In the genomic region with DNA sequence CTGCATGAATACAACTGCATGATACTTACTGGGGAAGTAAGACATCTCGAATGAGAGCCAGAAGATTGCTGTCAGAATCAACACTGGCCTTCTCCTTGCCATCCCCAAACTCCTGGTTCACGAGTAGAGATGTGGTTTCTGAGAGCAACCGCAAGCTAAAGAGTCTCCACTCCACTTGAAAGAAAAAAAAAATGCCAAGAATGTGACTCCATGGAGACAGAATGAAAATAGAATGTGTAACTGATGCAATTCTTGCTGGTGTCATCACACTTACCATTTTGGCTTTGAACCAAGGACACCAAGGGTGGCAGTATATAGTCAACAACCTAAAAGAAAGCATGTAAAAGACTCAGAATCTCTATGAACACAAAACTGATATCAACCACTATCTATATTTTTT, we compare ENCODE assay signal across 11 cellular contexts.
DNase-seq lines count a peak whose midpoint lies in the region; ATAC-seq, FAIRE-seq and TF ChIP-seq lines count a peak whose summit lies in the region.
"Had no signal": no experiment of that assay in that cellular context is flagged by ENCODE, and none has a peak within 500 bp of the region (broad histone marks: within the 10 kb centered on the region; RNA-seq: fewer than 3 reads in every experiment).

No MANE protein-coding gene starts in this region.

- H3K4me1 ChIP-seq in H1 (replicated peaks in 1 of 4; ENCODE audit: control insufficient read depth in 3 of 4, insufficient read depth in 4 of 4, low read length in 3 of 4) (peaks cover 0 to 4% (median 2%) of the 10 kb centered on the region in 4 experiments; a peak in 3 of 7 replicates), neuronal stem cell (ENCODE audit: control insufficient read depth in 2 of 2, insufficient read depth in 1 of 2, low read depth in 1 of 2, low read length in 2 of 2) (peaks cover 4 to 9% of the 10 kb centered on the region in 2 donors)

- H3K27ac Mint-ChIP-seq in T-helper 17 cell: no peak overlapping the region
- H3K27ac Mint-ChIP-seq in activated CD8-positive, alpha-beta T cell treated with anti-CD3 and anti-CD28 coated beads, Interleukin-2, amount 10 ng/mL, durations not matched to agents 7 days and 5 days: no peak overlapping the region

- POLR2A ChIA-PET in H1 (lab: Charles Lee; ENCODE audit: partially characterized antibody): interaction anchor here (1.7 kb wide), 1 partner anchor 9 kb away, joined by 5 read pairs; no protein-coding TSS in a partner anchor
- POLR2A ChIA-PET in activated CD8-positive, alpha-beta T cell treated with anti-CD3 and anti-CD28 coated beads, Interleukin-2, amount 10 ng/mL, durations not matched to agents 7 days and 5 days (lab: Charles Lee): no interaction called here

- no peaks in the 10 kb centered on the region for H4K20me1 ChIP-seq in H1 (replicated peaks in 1 of 2; ENCODE audit: control insufficient read depth in 1 of 2, insufficient read depth in 2 of 2, low read length in 2 of 2)

- H3K79me2 ChIP-seq in H1 (ENCODE audit: control insufficient read depth in 1 of 2, insufficient read depth in 2 of 2, low read length in 2 of 2): no peaks in the 10 kb centered on the region

- H3K23me2 ChIP-seq in H1 (ENCODE audit: low read depth, low read length): no peaks in the 10 kb centered on the region; the same call in 1 of the 2 replicates

- H3K4me2 ChIP-seq in H1 (ENCODE audit: insufficient read depth in 1 of 2, low read depth in 2 of 2, low read length in 2 of 2) (peak overlapping the region in 1 of 2 experiments; percentile 44; a peak in 1 of 4 replicates), neuronal stem cell (ENCODE audit: insufficient read depth, low read length, poor library complexity, severe bottlenecking) (no peak overlapping the region)

- H3K4me3 Mint-ChIP-seq in T-helper 17 cell: no peak overlapping the region
- no peak overlapping the region for H3K4me3 Mint-ChIP-seq in activated CD8-positive, alpha-beta T cell treated with anti-CD3 and anti-CD28 coated beads, Interleukin-2, amount 10 ng/mL, durations not matched to agents 7 days and 5 days

- H3K36me3 ChIP-seq in H1 (ENCODE audit: control insufficient read depth in 2 of 4, insufficient read depth in 4 of 4, low read length in 3 of 4) (no peaks in the 10 kb centered on the region), neuronal stem cell (replicated peaks in 1 of 2; ENCODE audit: control insufficient read depth in 2 of 2, insufficient read depth in 2 of 2, low read length in 2 of 2) (no peaks in the 10 kb centered on the region)

- H3K23ac ChIP-seq in H1 (ENCODE audit: insufficient read length) (no peak overlapping the region), neuronal stem cell (ENCODE audit: low read depth, low read length, poor library complexity) (no peak overlapping the region)

- peak in 1 of 2 experiments; percentile 50; a peak in 1 of 3 replicates for TF ChIP-seq POLR2A in H1 (IDR thresholded peaks at IDR 0.05; ENCODE audit: control extremely low read depth in 1 of 2, low read depth in 2 of 2, low read length in 2 of 2)

- no peaks in the 10 kb centered on the region for H3K27me3 ChIP-seq in H1 (replicated peaks in 1 of 4; ENCODE audit: control insufficient read depth in 3 of 4, extremely low read depth in 1 of 4, insufficient read depth in 3 of 4, low read length in 3 of 4)
- no peaks in the 10 kb centered on the region for H3K27me3 ChIP-seq in neuronal stem cell (ENCODE audit: control insufficient read depth in 3 of 3, insufficient read depth in 3 of 3, low read depth in 1 of 3, low read length in 3 of 3)

- peak in 1 of 2 experiments; percentile 61; a peak in 1 of 3 replicates for TF ChIP-seq EP300 in H1 (IDR thresholded peaks at IDR 0.05; ENCODE audit: borderline replicate concordance in 1 of 2, low read depth in 2 of 2, low read length in 2 of 2)

- CTCF ChIA-PET in H1 (lab: Charles Lee; ENCODE audit: partially characterized antibody): interaction anchor here (0.6 to 1.5 kb wide), 4 partner anchors 11 to 1039 kb away, joined by 3 to 7 read pairs (median 4); no protein-coding TSS in a partner anchor
- CTCF ChIA-PET in activated CD8-positive, alpha-beta T cell treated with anti-CD3 and anti-CD28 coated beads, Interleukin-2, amount 10 ng/mL, durations not matched to agents 7 days and 5 days (lab: Charles Lee): interaction anchor here (1.3 kb wide), 1 partner anchor 9 kb away, joined by 3 read pairs; no protein-coding TSS in a partner anchor

- H2BK15ac ChIP-seq in H1 (ENCODE audit: low read length): no peak overlapping the region
- no peak overlapping the region for H2BK15ac ChIP-seq in neuronal stem cell (ENCODE audit: low read length)

- H3K18ac ChIP-seq in H1 (ENCODE audit: extremely low read depth, low read length) (no peak overlapping the region), neuronal stem cell (ENCODE audit: low read length) (no peak overlapping the region)

- no peak overlapping the region for H2BK20ac ChIP-seq in H1 (ENCODE audit: low read length)

- no peak overlapping the region for H4K5ac ChIP-seq in H1 (ENCODE audit: insufficient read length, low read depth, low read length)

- WGBS in H1 (ENCODE audit: extremely low coverage in 1 of 2, insufficient coverage in 1 of 2, insufficient read length in 1 of 2, insufficient replicate concordance in 2 of 2, low coverage in 1 of 2, low lambda C conversion rate in 2 of 2, missing lambda C conversion rate in 1 of 2), 2 experiments: 59% methylated on average over 3 of the region's 3 CpGs; no CpG with 5 or more reads in 1 of the 2 experiments
- WGBS in neuronal stem cell (ENCODE audit: extremely low coverage in 2 of 2, insufficient read length in 2 of 2, insufficient replicate concordance in 1 of 2), 2 donors: no CpG with 5 or more reads among the region's 3 CpGs

- H2BK120ac ChIP-seq in H1 (replicated peaks; ENCODE audit: low read depth, low read length): no peak overlapping the region
- H2BK120ac ChIP-seq in neuronal stem cell (ENCODE audit: low read depth, low read length): no peak overlapping the region

- TF ChIP-seq CTCF in H1 (IDR thresholded peaks at IDR 0.05; ENCODE audit: control extremely low read depth in 1 of 3, insufficient read depth in 1 of 3, low read depth in 1 of 3, low read length in 3 of 3): no peak

- peak; percentile 97 for DNase-seq in EH (ENCODE audit: low read depth)
- peak; percentile 91 for DNase-seq in NCI-H226
- DNase-seq in H1 (ENCODE audit: low read depth in 1 of 2, low spot score in 2 of 2): no peak
- DNase-seq in neuronal stem cell (ENCODE audit: low spot score): no peak
- no peak for DNase-seq in NCI-H82 treated with DMSO at 0.1 percent for 48 hours (lab: John Stamatoyannopoulos, UW; ENCODE audit: unreplicated experiment)
- DNase-seq in T-helper 17 cell: no peak
- DNase-seq in activated CD8-positive, alpha-beta T cell treated with anti-CD3 and anti-CD28 coated beads, Interleukin-2, amount 10 ng/mL, durations not matched to agents 7 days and 5 days: no peak
- DNase-seq: activated effector memory CD4-positive, alpha-beta T cell treated with anti-CD3 and anti-CD28 coated beads, Interleukin-2, amount 50 U/mL, for 16 hours; head of caudate nucleus; stimulated activated CD4-positive, alpha-beta T cell treated with anti-CD3 and anti-CD28 coated beads, Interleukin-15, amount 100 ng/mL, for 24 hours had no signal

- TF ChIP-seq RAD21 in H1 (IDR thresholded peaks at IDR 0.05 in 1 of 2, conservative IDR thresholded peaks at IDR 0.05 in 1 of 2; ENCODE audit: low read depth in 2 of 2, low read length in 2 of 2): no peak

- ATAC-seq in T-helper 17 cell (no peak), HG03469 (IDR thresholded peaks at IDR 0.05; ENCODE audit: unreplicated experiment) (no peak)
- no peak for ATAC-seq in activated CD8-positive, alpha-beta T cell treated with anti-CD3 and anti-CD28 coated beads, Interleukin-2, amount 10 ng/mL, durations not matched to agents 7 days and 5 days

- H2BK12ac ChIP-seq in H1 (ENCODE audit: low read depth, low read length): no peak overlapping the region; the same call in 1 of the 2 replicates
- H2BK12ac ChIP-seq in neuronal stem cell (ENCODE audit: low read length): no peak overlapping the region

- no peaks in the 10 kb centered on the region for H3K27me3 Mint-ChIP-seq in T-helper 17 cell
- H3K27me3 Mint-ChIP-seq in activated CD8-positive, alpha-beta T cell treated with anti-CD3 and anti-CD28 coated beads, Interleukin-2, amount 10 ng/mL, durations not matched to agents 7 days and 5 days (ENCODE audit: low read depth): no peaks in the 10 kb centered on the region

- H2AFZ ChIP-seq in H1 (ENCODE audit: low read length) (no peak overlapping the region), neuronal stem cell (ENCODE audit: low read length) (peak overlapping the region; percentile 25)

- H2BK5ac ChIP-seq in H1 (ENCODE audit: low read depth, low read length) (no peak overlapping the region; the same call in 1 of the 2 replicates), neuronal stem cell (ENCODE audit: low read length) (no peak overlapping the region)

- H3K4ac ChIP-seq in H1 (replicated peaks; ENCODE audit: insufficient read length, low read depth, low read length) (no peak overlapping the region), neuronal stem cell (ENCODE audit: low read length) (no peak overlapping the region)

- H4K91ac ChIP-seq in H1 (replicated peaks; ENCODE audit: insufficient read length, low read length): no peak overlapping the region
- H4K91ac ChIP-seq in neuronal stem cell (ENCODE audit: low read depth, low read length, poor library complexity): no peak overlapping the region

- H3K27ac ChIP-seq in H1 (ENCODE audit: low read depth, low read length): 0 out of 2 replicates have a peak overlapping the region, but pooled peaks have one; percentile 2
- H3K27ac ChIP-seq in neuronal stem cell (replicated peaks; ENCODE audit: low read length): no peak overlapping the region

- H3K9ac ChIP-seq in H1 (replicated peaks in 1 of 4; ENCODE audit: extremely low read depth in 1 of 4, low read depth in 3 of 4, low read length in 3 of 4) (no peak overlapping the region), neuronal stem cell (ENCODE audit: low read depth, low read length, poor library complexity) (no peak overlapping the region)

- H3K79me1 ChIP-seq in H1 (ENCODE audit: low read depth, low read length) (no peaks in the 10 kb centered on the region), neuronal stem cell (ENCODE audit: low read depth, low read length) (no peaks in the 10 kb centered on the region)

- H3K4me3 ChIP-seq in H1 (ENCODE audit: extremely low read depth in 1 of 4, insufficient read depth in 2 of 4, low read depth in 3 of 4, low read length in 4 of 4) (no peak overlapping the region), neuronal stem cell (ENCODE audit: low read length in 2 of 2) (no peak overlapping the region)

- H3K4me1 Mint-ChIP-seq in T-helper 17 cell: no peaks in the 10 kb centered on the region
- H3K4me1 Mint-ChIP-seq in activated CD8-positive, alpha-beta T cell treated with anti-CD3 and anti-CD28 coated beads, Interleukin-2, amount 10 ng/mL, durations not matched to agents 7 days and 5 days (ENCODE audit: low read depth): no peaks in the 10 kb centered on the region

- H2AK5ac ChIP-seq in H1 (ENCODE audit: low read depth, low read length) (no peak overlapping the region), neuronal stem cell (ENCODE audit: low read depth, low read length) (no peak overlapping the region)

- H3K36me3 Mint-ChIP-seq in T-helper 17 cell (ENCODE audit: low read depth): peaks cover 3% of the 10 kb centered on the region
- no peaks in the 10 kb centered on the region for H3K36me3 Mint-ChIP-seq in activated CD8-positive, alpha-beta T cell treated with anti-CD3 and anti-CD28 coated beads, Interleukin-2, amount 10 ng/mL, durations not matched to agents 7 days and 5 days (ENCODE audit: low read depth)

- H3K14ac ChIP-seq in H1 (ENCODE audit: insufficient read length) (no peak overlapping the region), neuronal stem cell (ENCODE audit: low read length) (no peak overlapping the region)

- H4K8ac ChIP-seq in H1 (ENCODE audit: extremely low read depth, insufficient read depth, low read length) (no peak overlapping the region), neuronal stem cell (ENCODE audit: low read depth, low read length) (no peak overlapping the region)

- FAIRE-seq in H1 (lab: Jason Lieb, UNC): peak; percentile 39

- H3K9me3 ChIP-seq in H1 (ENCODE audit: insufficient read depth in 2 of 2, low read depth in 1 of 2, low read length in 1 of 2) (no peaks in the 10 kb centered on the region), neuronal stem cell (replicated peaks in 1 of 2; ENCODE audit: control insufficient read depth in 2 of 2, insufficient read depth in 1 of 2, low read depth in 1 of 2, low read length in 2 of 2) (no peaks in the 10 kb centered on the region), T-helper 17 cell (ENCODE audit: control insufficient read depth, low read length, poor library complexity, severe bottlenecking) (no peaks in the 10 kb centered on the region)

- H3K56ac ChIP-seq in H1 (replicated peaks; ENCODE audit: insufficient read length, low read depth, low read length): no peak overlapping the region

- H3K9me3 Mint-ChIP-seq in activated CD8-positive, alpha-beta T cell treated with anti-CD3 and anti-CD28 coated beads, Interleukin-2, amount 10 ng/mL, durations not matched to agents 7 days and 5 days (ENCODE audit: insufficient read depth): no peaks in the 10 kb centered on the region

Comparison
In these comparisons a context has a peak if more than half of its experiments do, and no peak if none do; other contexts are left out.
1. DNase-seq: peak in EH (single experiment) and NCI-H226 (single experiment); none in H1 (0 of 2), neuronal stem cell (single experiment), NCI-H82 treated with DMSO at 0.1 percent for 48 hours (single experiment), T-helper 17 cell (0 of 3) and activated CD8-positive, alpha-beta T cell treated with anti-CD3 and anti-CD28 coated beads, Interleukin-2, amount 10 ng/mL, durations not matched to agents 7 days and 5 days (single experiment).